15 cellular contexts compared by ENCODE assay signal in the genomic region with DNA sequence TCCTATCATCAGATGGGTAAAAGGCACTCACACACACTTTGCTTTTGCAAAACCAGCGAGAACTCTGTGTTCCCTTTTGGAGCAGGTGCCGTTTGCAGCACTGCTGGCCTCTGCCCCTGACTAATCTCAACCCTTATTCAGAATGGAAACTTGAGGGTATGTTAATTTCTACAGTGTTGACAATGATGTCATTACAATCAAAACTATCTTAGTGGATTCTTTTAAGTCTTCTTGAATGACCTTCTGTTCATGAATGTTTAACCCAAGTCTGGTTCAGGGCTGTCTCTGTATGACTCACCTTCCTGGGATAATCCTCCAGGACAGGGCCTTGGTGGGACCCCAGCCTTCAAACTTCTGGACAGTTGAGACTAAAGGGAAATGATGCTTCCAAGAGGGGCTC.
DNase-seq lines count a peak whose midpoint lies in the region; ATAC-seq and TF ChIP-seq lines count a peak whose summit lies in the region.
"Had no signal": no experiment of that assay in that cellular context is flagged by ENCODE, and none has a peak within 500 bp of the region (broad histone marks: within the 10 kb centered on the region; RNA-seq: fewer than 3 reads in every experiment).

No MANE protein-coding gene starts in this region.

- dilution Hi-C loops in IMR-90 (cut with HindIII; ENCODE audit: low sequenced_read_pairs, unreplicated experiment) = no loop called here

- H3K14ac ChIP-seq in IMR-90 (replicated peaks; ENCODE audit: low read depth, low read length) = no peak overlapping the region

- H2BK5ac ChIP-seq in IMR-90 (ENCODE audit: low read depth, low read length, poor library complexity, severe bottlenecking) (no peak overlapping the region), mesendoderm (ENCODE audit: low read length) (no peak overlapping the region)

- intact Hi-C loops in IMR-90 (cut with micrococcal nuclease) (no loop called here), heart right ventricle (cut with DNase I) (no loop called here), psoas muscle (cut with DNase I) (no loop called here)

- no peaks in the 10 kb centered on the region for H3K9me3 ChIP-seq in IMR-90 (ENCODE audit: control insufficient read depth, insufficient read depth, low read length)
- H3K9me3 ChIP-seq in heart right ventricle = no peaks in the 10 kb centered on the region
- H3K9me3 ChIP-seq in psoas muscle = no peaks in the 10 kb centered on the region

- H3K4me2 ChIP-seq in IMR-90 (ENCODE audit: low read depth, low read length) (no peak overlapping the region), mesendoderm (ENCODE audit: low read length) (no peak overlapping the region)

- DNase-seq in Caki2 (ENCODE audit: low read depth) = peak; percentile 48
- peak; percentile 27 for DNase-seq in IMR-90
- DNase-seq in choroid plexus epithelial cell (ENCODE audit: low read depth) = peak; percentile 17
- no peak for DNase-seq in mesendoderm
- DNase-seq in heart right ventricle = no peak
- no peak for DNase-seq in psoas muscle
- DNase-seq: AML-193, Calu3, GM23248, KBM-7, NCI-H187 treated with DMSO at 0.1 percent for 48 hours, NCI-H774, SHP77 had no signal

- H4K5ac ChIP-seq in IMR-90 (ENCODE audit: low read depth, low read length) (no peak overlapping the region), mesendoderm (ENCODE audit: low read length) (no peak overlapping the region)

- ATAC-seq in IMR-90 (ENCODE audit: low read depth) = peak; percentile 40; the same call in 1 of the 2 replicates
- no peak for ATAC-seq in heart right ventricle
- ATAC-seq in psoas muscle = no peak
- ATAC-seq in GM19467 (IDR thresholded peaks at IDR 0.05; ENCODE audit: unreplicated experiment) = no peak
- ATAC-seq: Panc1 had no signal

- no peak overlapping the region for H3K4ac ChIP-seq in IMR-90 (ENCODE audit: low read depth, low read length)
- no peak overlapping the region for H3K4ac ChIP-seq in mesendoderm (ENCODE audit: low read depth, low read length)

- H2BK120ac ChIP-seq in IMR-90 (ENCODE audit: low read depth, low read length) (no peak overlapping the region), mesendoderm (ENCODE audit: low read depth, low read length) (no peak overlapping the region)

- H3K23ac ChIP-seq in IMR-90 (ENCODE audit: low read depth, low read length) = no peak overlapping the region
- H3K23ac ChIP-seq in mesendoderm (ENCODE audit: low read length) = no peak overlapping the region

- H3K9ac ChIP-seq in IMR-90 (ENCODE audit: low read depth, low read length) (no peak overlapping the region), mesendoderm (ENCODE audit: low read length) (no peak overlapping the region)
- H3K9ac ChIP-seq: GM23248 had no signal

- H2AK9ac ChIP-seq in IMR-90 (replicated peaks; ENCODE audit: low read depth, low read length, poor library complexity) = no peak overlapping the region

- H3K4me1 ChIP-seq in IMR-90 (ENCODE audit: control insufficient read depth, insufficient read depth, low read length) (no peaks in the 10 kb centered on the region), mesendoderm (ENCODE audit: control insufficient read depth, low read depth, low read length) (peaks cover 19% of the 10 kb centered on the region), heart right ventricle (no peaks in the 10 kb centered on the region), psoas muscle (no peaks in the 10 kb centered on the region)

- TF ChIP-seq RAD21 in IMR-90 (IDR thresholded peaks at IDR 0.05; ENCODE audit: low read length) = no peak

- TF ChIP-seq CTCF in IMR-90 (conservative IDR thresholded peaks at IDR 0.05; ENCODE audit: low read depth, low read length) (no peak), choroid plexus epithelial cell (conservative IDR thresholded peaks at IDR 0.05; ENCODE audit: low read depth, low read length) (no peak), heart right ventricle (IDR thresholded peaks at IDR 0.05) (no peak), psoas muscle (IDR thresholded peaks at IDR 0.05) (no peak)

- H3K27ac ChIP-seq in IMR-90 (ENCODE audit: insufficient read depth, low read length) (no peak overlapping the region), mesendoderm (ENCODE audit: low read depth, low read length) (no peak overlapping the region), heart right ventricle (no peak overlapping the region), psoas muscle (no peak overlapping the region)
- H3K27ac ChIP-seq: GM23248 had no signal

- CTCF ChIA-PET in IMR-90 (lab: Yijun Ruan, JAX) = no interaction called here

- H3K18ac ChIP-seq in IMR-90 (ENCODE audit: low read depth, low read length) (no peak overlapping the region), mesendoderm (ENCODE audit: low read length) (no peak overlapping the region)

- H3K79me1 ChIP-seq in IMR-90 (ENCODE audit: low read depth in 1 of 2, low read length in 2 of 2) (no peaks in the 10 kb centered on the region), mesendoderm (ENCODE audit: low read length) (no peaks in the 10 kb centered on the region)

- H3K79me2 ChIP-seq in mesendoderm (ENCODE audit: control insufficient read depth, insufficient read depth, low read length) = no peaks in the 10 kb centered on the region

- H3K36me3 ChIP-seq in IMR-90 (ENCODE audit: control insufficient read depth, insufficient read depth, low read length) (no peaks in the 10 kb centered on the region), mesendoderm (ENCODE audit: control insufficient read depth, insufficient read depth, low read length) (no peaks in the 10 kb centered on the region), heart right ventricle (no peaks in the 10 kb centered on the region), psoas muscle (ENCODE audit: insufficient read depth in 1 of 2, low read depth in 1 of 2) (no peaks in the 10 kb centered on the region)

- POLR2A ChIA-PET in IMR-90 (lab: Charles Lee; ENCODE audit: unreplicated experiment) = no interaction called here

- H4K8ac ChIP-seq in IMR-90 (ENCODE audit: low read depth in 2 of 2, low read length in 2 of 2) (no peak overlapping the region), mesendoderm (ENCODE audit: low read depth, low read length) (no peak overlapping the region)

- no peak overlapping the region for H2BK15ac ChIP-seq in IMR-90 (ENCODE audit: low read depth, low read length)
- no peak overlapping the region for H2BK15ac ChIP-seq in mesendoderm (replicated peaks; ENCODE audit: low read depth)

- H2AK5ac ChIP-seq in IMR-90 (ENCODE audit: low read depth, low read length) (no peak overlapping the region), mesendoderm (ENCODE audit: low read length) (peak overlapping the region; percentile 39)

- no CpG with 5 or more reads among the region's 2 CpGs for WGBS in IMR-90 (ENCODE audit: extremely low coverage in 2 of 2, insufficient read length in 1 of 2), 2 experiments
- no CpG with 5 or more reads among the region's 2 CpGs for WGBS in mesendoderm (ENCODE audit: extremely low coverage, insufficient coverage, low lambda C conversion rate)
- 76 to 77% methylated on average over 2 of the region's 2 CpGs for WGBS in heart right ventricle, 2 donors
- WGBS in psoas muscle, 3 donors = 49 to 82% (median 75%) methylated on average over 2 of the region's 2 CpGs

- H3K4me3 ChIP-seq in IMR-90 (ENCODE audit: insufficient read depth, low read depth, low read length) (no peak overlapping the region), choroid plexus epithelial cell (ENCODE audit: low read depth, low read length) (no peak overlapping the region), mesendoderm (ENCODE audit: low read length) (no peak overlapping the region), heart right ventricle (no peak overlapping the region), psoas muscle (no peak overlapping the region)
- H3K4me3 ChIP-seq: GM23248 had no signal

- TF ChIP-seq POLR2A in IMR-90 (IDR thresholded peaks at IDR 0.05; ENCODE audit: low read depth, low read length) = no peak

- H2AFZ ChIP-seq in IMR-90 (replicated peaks; ENCODE audit: low read length, poor library complexity) = no peak overlapping the region
- H2AFZ ChIP-seq: GM23248 had no signal

- no peak overlapping the region for H4K91ac ChIP-seq in IMR-90 (ENCODE audit: insufficient read depth, low read depth, low read length)

- in situ Hi-C loops in Caki2 (cut with HindIII; ENCODE audit: low pct_unique_long_range_greater_than_20kb, low sequenced_read_pairs) (no loop called here), IMR-90 (cut with MboI; ENCODE audit: low sequenced_read_pairs) (no loop called here)

- no TSS peak for BruUV-seq in IMR-90 (replicated peaks; lab: Mats Ljungman, UMichigan)

- no peak overlapping the region for H2BK20ac ChIP-seq in IMR-90 (ENCODE audit: low read depth, low read length)

- H3K56ac ChIP-seq in IMR-90 (ENCODE audit: extremely low read depth, insufficient read depth, low read length) (no peak overlapping the region), mesendoderm (ENCODE audit: low read length) (peak overlapping the region; percentile 36)

- H4K20me1 ChIP-seq in IMR-90 (ENCODE audit: insufficient read depth, low read length) = no peaks in the 10 kb centered on the region

- H3K27me3 ChIP-seq in IMR-90 (ENCODE audit: control insufficient read depth, insufficient read depth, low read length) (no peaks in the 10 kb centered on the region), mesendoderm (ENCODE audit: insufficient read depth, low read length, poor library complexity) (no peaks in the 10 kb centered on the region), heart right ventricle (peaks cover 0 to 56% (median 19%) of the 10 kb centered on the region in 7 donors), psoas muscle (ENCODE audit: insufficient read depth in 3 of 3, low read length in 2 of 3) (no peaks in the 10 kb centered on the region)

- no peaks in the 10 kb centered on the region for H3K9me1 ChIP-seq in IMR-90 (ENCODE audit: insufficient read depth, low read length)

TF ChIP-seq in IMR-90, 13 proteins besides CTCF, POLR2A, EP300 and RAD21 (continues in another document):
- TF ChIP-seq, protein P1, sequence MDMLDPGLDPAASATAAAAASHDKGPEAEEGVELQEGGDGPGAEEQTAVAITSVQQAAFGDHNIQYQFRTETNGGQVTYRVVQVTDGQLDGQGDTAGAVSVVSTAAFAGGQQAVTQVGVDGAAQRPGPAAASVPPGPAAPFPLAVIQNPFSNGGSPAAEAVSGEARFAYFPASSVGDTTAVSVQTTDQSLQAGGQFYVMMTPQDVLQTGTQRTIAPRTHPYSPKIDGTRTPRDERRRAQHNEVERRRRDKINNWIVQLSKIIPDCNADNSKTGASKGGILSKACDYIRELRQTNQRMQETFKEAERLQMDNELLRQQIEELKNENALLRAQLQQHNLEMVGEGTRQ (IDR thresholded peaks at IDR 0.05; ENCODE audit: low read depth, low read length) = no peak
- TF ChIP-seq MAZ (IDR thresholded peaks at IDR 0.05; ENCODE audit: borderline replicate concordance, low read depth, low read length) (no peak), CEBPB (IDR thresholded peaks at IDR 0.05; ENCODE audit: low read depth, low read length) (no peak)

Comparison
In these comparisons a context has a peak if more than half of its experiments do, and no peak if none do; other contexts are left out.
1. DNase-seq: peak in Caki2 (single experiment), IMR-90 (single experiment) and choroid plexus epithelial cell (single experiment); none in mesendoderm (single experiment), heart right ventricle (0 of 2) and psoas muscle (0 of 2).